8 cellular contexts compared by ENCODE assay signal in genomic region chr4:1910643-1911042, GRCh38. TPM values are rescaled to one million over a fixed set of nuclear protein-coding genes. Genes with fewer than 3 reads are reported as not detected.
A peak's percentile ranks its signal among the peaks of the same experiment; 100 is the strongest.
DNase-seq lines count a peak whose midpoint lies in the region.

No MANE protein-coding gene starts in this region.

- peak overlapping the region in 4 of 7 donors; percentile 16 to 82 (median 62) for H3K27ac Mint-ChIP-seq in CD4-positive, alpha-beta memory T cell

- H3K4me1 Mint-ChIP-seq in CD4-positive, alpha-beta memory T cell: peaks cover 8 to 31% (median 25%) of the 10 kb centered on the region in 4 donors

- H3K27me3 Mint-ChIP-seq in CD4-positive, alpha-beta memory T cell: no peaks in the 10 kb centered on the region

- H3K27me3 ChIP-seq in CD4-positive, alpha-beta memory T cell (ENCODE audit: insufficient read depth, low read length): no peaks in the 10 kb centered on the region

- peaks cover 21 to 40% of the 10 kb centered on the region in 2 donors for H3K36me3 Mint-ChIP-seq in CD4-positive, alpha-beta memory T cell

- CTCF ChIA-PET in CD4-positive, alpha-beta memory T cell (lab: Charles Lee; ENCODE audit: partially characterized antibody): interaction anchor here (1.2 to 1.6 kb wide), 3 partner anchors 8 to 163 kb away, joined by 3 to 7 read pairs (median 3); no protein-coding TSS in a partner anchor

- intact Hi-C loops in CD4-positive, alpha-beta memory T cell (cut with micrococcal nuclease): no loop called here

- no peak overlapping the region for H3K4me3 Mint-ChIP-seq in CD4-positive, alpha-beta memory T cell

- H3K4me1 ChIP-seq in CD4-positive, alpha-beta memory T cell (ENCODE audit: insufficient read depth, low read length): peaks cover 30% of the 10 kb centered on the region

- H3K4me3 ChIP-seq in CD4-positive, alpha-beta memory T cell (ENCODE audit: low read length in 2 of 2): no peak overlapping the region

- peak in 1 of 5 donors; percentile 12 for DNase-seq in CD4-positive, alpha-beta memory T cell
- DNase-seq in H4 (ENCODE audit: low spot score) (peak; percentile 43), RPMI8226 (peak; percentile 27), epidermal melanocyte (ENCODE audit: insufficient read length, low spot score) (peak; percentile 60), nucleus accumbens (lab: John Stamatoyannopoulos, UW) (peak in 31 of 56 donors; percentile 3 to 56 (median 16)), NCI-H1105 (lab: John Stamatoyannopoulos, UW) (no peak), MV-4-11 (lab: John Stamatoyannopoulos, UW) (no peak), germinal center (ENCODE audit: low spot score) (no peak)

- H3K36me3 ChIP-seq in CD4-positive, alpha-beta memory T cell (ENCODE audit: insufficient read depth, low read length): peaks cover 1% of the 10 kb centered on the region

- POLR2A ChIA-PET in CD4-positive, alpha-beta memory T cell (lab: Charles Lee; ENCODE audit: partially characterized antibody): no interaction called here

- H3K27ac ChIP-seq in CD4-positive, alpha-beta memory T cell (ENCODE audit: low read depth, low read length): no peak overlapping the region

- H3K9me3 Mint-ChIP-seq in CD4-positive, alpha-beta memory T cell: no peaks in the 10 kb centered on the region

- no peaks in the 10 kb centered on the region for H3K9me3 ChIP-seq in CD4-positive, alpha-beta memory T cell (ENCODE audit: control insufficient read depth in 1 of 2, low read length in 2 of 2)

RNA-seq across cellular contexts. Expression of gene NSD2, which starts 39.5 kb away (rescaled TPM):
- 10 to 100 TPM; 54.8 to 57.4 TPM for total RNA-seq in CD4-positive, alpha-beta memory T cell
- 10 to 100 TPM in 1 of 2 donors, 1 to 10 TPM in 1; 1.1 to 11.7 TPM for polyA plus RNA-seq in CD4-positive, alpha-beta memory T cell
- total RNA-seq in H4 (2014; rRNA removed; shearing (Covaris generic)): 48.0 and 53.5 TPM in 2 replicates

RNA-seq across cellular contexts. Expression of gene LETM1, which starts 54.7 kb away (rescaled TPM):
- 10 to 100 TPM; 38.8 to 42.8 TPM for total RNA-seq in CD4-positive, alpha-beta memory T cell
- 10 to 100 TPM in 1 of 2 donors, 1 to 10 TPM in 1; 6.5 to 12.2 TPM for polyA plus RNA-seq in CD4-positive, alpha-beta memory T cell
- 37.7 and 42.6 TPM in 2 replicates for total RNA-seq in H4 (2014; rRNA removed; shearing (Covaris generic))

Comparison
In these comparisons a context has a peak if more than half of its experiments do, and no peak if none do; other contexts are left out.
1. DNase-seq: peak in H4 (single experiment), RPMI8226 (single experiment), epidermal melanocyte (single experiment) and nucleus accumbens (31 of 56); none in NCI-H1105 (single experiment), MV-4-11 (single experiment) and germinal center (single experiment).